In genomic region chr2:165895974-165896373, GRCh38 we compare ENCODE assay signal across 11 cellular contexts.
DNase-seq lines count a peak whose midpoint lies in the region; ATAC-seq and TF ChIP-seq lines count a peak whose summit lies in the region.
"Had no signal": no experiment of that assay in that cellular context is flagged by ENCODE, and none has a peak within 500 bp of the region (broad histone marks: within the 10 kb centered on the region; RNA-seq: fewer than 3 reads in every experiment).

No MANE protein-coding gene starts in this region.

- H2AFZ ChIP-seq in MM.1S (ENCODE audit: low read length) = peak overlapping the region; percentile 20; the same call in 1 of the 2 replicates

- H3K9me2 ChIP-seq in MM.1S (replicated peaks; ENCODE audit: insufficient read depth, low read length) = no peaks in the 10 kb centered on the region

- no peak overlapping the region for H3K9ac ChIP-seq in MM.1S (ENCODE audit: low read length)

- in situ Hi-C loops in KBM-7 (cut with MboI; ENCODE audit: low pct_unique_long_range_greater_than_20kb, low sequenced_read_pairs) = no loop called here

- no peaks in the 10 kb centered on the region for H3K9me3 ChIP-seq in MM.1S (replicated peaks; ENCODE audit: insufficient read depth, low read length)
- H3K9me3 ChIP-seq: mucosa of descending colon, uterus had no signal

- DNase-seq in MM.1S (no peak), KBM-7 (no peak), SHP77 (lab: John Stamatoyannopoulos, UW) (no peak), NCI-H82 (lab: John Stamatoyannopoulos, UW) (no peak)
- no peak for DNase-seq in activated CD4-positive, alpha-beta T cell treated with anti-CD3 and anti-CD28 coated beads for 1 hour
- DNase-seq: mucosa of descending colon, uterus had no signal

- no peaks in the 10 kb centered on the region for H3K27me3 ChIP-seq in MM.1S (replicated peaks; ENCODE audit: insufficient read depth, low read length)
- H3K27me3 ChIP-seq: uterus had no signal

- peak overlapping the region; percentile 5; the same call in 1 of the 2 replicates for H3K27ac ChIP-seq in MM.1S (ENCODE audit: low read length)
- H3K27ac ChIP-seq: C4-2B, uterus had no signal

- no peak for TF ChIP-seq CTCF in MM.1S (IDR thresholded peaks at IDR 0.05; ENCODE audit: low read length)

- peak overlapping the region; percentile 2; the same call in 1 of the 2 replicates for H3K4me2 ChIP-seq in MM.1S (ENCODE audit: low read depth, low read length)

- no peaks in the 10 kb centered on the region for H4K20me1 ChIP-seq in MM.1S (ENCODE audit: insufficient read depth, low read length)

- H3K4me1 ChIP-seq in MM.1S (ENCODE audit: low read length) = peaks cover 9% of the 10 kb centered on the region
- H3K4me1 ChIP-seq: uterus had no signal

- H3K79me2 ChIP-seq in MM.1S (ENCODE audit: low read length) = no peaks in the 10 kb centered on the region

- no peak overlapping the region for H3K4me3 ChIP-seq in MM.1S (ENCODE audit: low read length)
- H3K4me3 ChIP-seq: mucosa of descending colon, uterus had no signal

- no peaks in the 10 kb centered on the region for H3F3A ChIP-seq in MM.1S (ENCODE audit: insufficient read depth, low read length)

- no peaks in the 10 kb centered on the region for H3K36me3 ChIP-seq in MM.1S (replicated peaks; ENCODE audit: insufficient read depth, low read length)
- H3K36me3 ChIP-seq: uterus had no signal

- ATAC-seq in GM18508 (IDR thresholded peaks at IDR 0.05; ENCODE audit: insufficient read depth, unreplicated experiment) (peak; percentile 98), GM19468 (IDR thresholded peaks at IDR 0.05; ENCODE audit: extremely low read depth, unreplicated experiment) (peak; percentile 54), HG02970 (IDR thresholded peaks at IDR 0.05; ENCODE audit: low FRiP score, unreplicated experiment) (peak; percentile 72)
- ATAC-seq: mucosa of descending colon had no signal
